11 cellular contexts compared by ENCODE assay signal in genomic region chr14:41280745-41281144, GRCh38.
DNase-seq lines count a peak whose midpoint lies in the region; TF ChIP-seq lines count a peak whose summit lies in the region.
"Had no signal": no experiment of that assay in that cellular context is flagged by ENCODE, and none has a peak within 500 bp of the region (broad histone marks: within the 10 kb centered on the region; RNA-seq: fewer than 3 reads in every experiment).

No MANE protein-coding gene starts in this region.

- H3K4me3 ChIP-seq in epithelial cell of proximal tubule (ENCODE audit: low read depth, low read length) (no peak overlapping the region), spleen (no peak overlapping the region)

- no peak for TF ChIP-seq POLR2A in spleen (IDR thresholded peaks at IDR 0.05)

- H3K36me3 ChIP-seq in spleen, result no peaks in the 10 kb centered on the region

- no peaks in the 10 kb centered on the region for H3K27me3 ChIP-seq in spleen (replicated peaks in 1 of 7)

- no peaks in the 10 kb centered on the region for H3K9me3 ChIP-seq in spleen

- intact Hi-C loops in spleen (cut with DNase I; ENCODE audit: low total_unique reads), result no loop called here

- 14 to 33% (median 22%) methylated on average over 1 of the region's 1 CpG for WGBS in spleen, 5 donors

- no peaks in the 10 kb centered on the region for H3K4me1 ChIP-seq in spleen

- DNase-seq in NCI-H526 (lab: John Stamatoyannopoulos, UW) (peak; percentile 17 to 39), NCI-H526 treated with DMSO at 0.1 percent for 48 hours (lab: John Stamatoyannopoulos, UW) (no peak), NCI-H82 (lab: John Stamatoyannopoulos, UW) (peak; percentile 57), epithelial cell of proximal tubule (ENCODE audit: low read depth) (no peak), pons (ENCODE audit: low spot score) (peak; percentile 16), Ammon's horn (ENCODE audit: low spot score) (no peak), spleen (no peak), NCI-H1436 (lab: John Stamatoyannopoulos, UW) (no peak)
- DNase-seq: central memory CD4-positive, alpha-beta T cell; stimulated activated CD4-positive, alpha-beta T cell treated with anti-CD3 and anti-CD28 coated beads, Interleukin-15, amount 100 ng/mL, for 24 hours; T1000 had no signal

- TF ChIP-seq CTCF in epithelial cell of proximal tubule (conservative IDR thresholded peaks at IDR 0.05; ENCODE audit: low read depth, low read length), result peak; percentile 37
- no peak for TF ChIP-seq CTCF in spleen (IDR thresholded peaks at IDR 0.05 in 8 of 11, conservative IDR thresholded peaks at IDR 0.05 in 3 of 11)

- H3K27ac ChIP-seq in spleen, result no peak overlapping the region

Comparison
In these comparisons a context has a peak if more than half of its experiments do, and no peak if none do; other contexts are left out.
1. DNase-seq: peak in NCI-H526 (2 of 2), NCI-H82 (single experiment) and pons (single experiment); none in NCI-H526 treated with DMSO at 0.1 percent for 48 hours (single experiment), epithelial cell of proximal tubule (single experiment), Ammon's horn (single experiment), spleen (single experiment) and NCI-H1436 (single experiment).